In genomic region chr4:122384245-122384644, GRCh38 we compare ENCODE assay signal across 12 cellular contexts. TPM values are rescaled to one million over a fixed set of nuclear protein-coding genes. Genes with fewer than 3 reads are reported as not detected.
"Had no signal": no experiment of that assay in that cellular context is flagged by ENCODE, and none has a peak within 500 bp of the region (broad histone marks: within the 10 kb centered on the region; RNA-seq: fewer than 3 reads in every experiment).

No MANE protein-coding gene starts in this region.

- FAIRE-seq: H1, H54 had no signal

- ATAC-seq: GM23338, HCT116 had no signal

- H3K4me1 ChIP-seq: HAP-1 had no signal

- H2AFZ ChIP-seq: GM23248, GM23338 had no signal

- H3K36me3 ChIP-seq: HAP-1 had no signal

- H3K4me3 ChIP-seq: GM23248, GM23338, HAP-1 had no signal

- DNase-seq: GM23248, GOT3, H7, H9, HCEC 1CT, HFFc6 had no signal

- H3K9ac ChIP-seq: GM23248 had no signal

- H3K27ac ChIP-seq: GM23248 had no signal

- H3K4me2 ChIP-seq: GM23338 had no signal

RNA-seq across cellular contexts. Expression of gene ADAD1, which starts 5.4 kb away (rescaled TPM):
- total RNA-seq: GM23248, GM23338, H1, H4, H7, H9, HFFc6 had no signal
- polyA plus RNA-seq: GM23248, GM23338, H1 had no signal
